In the genomic region with DNA sequence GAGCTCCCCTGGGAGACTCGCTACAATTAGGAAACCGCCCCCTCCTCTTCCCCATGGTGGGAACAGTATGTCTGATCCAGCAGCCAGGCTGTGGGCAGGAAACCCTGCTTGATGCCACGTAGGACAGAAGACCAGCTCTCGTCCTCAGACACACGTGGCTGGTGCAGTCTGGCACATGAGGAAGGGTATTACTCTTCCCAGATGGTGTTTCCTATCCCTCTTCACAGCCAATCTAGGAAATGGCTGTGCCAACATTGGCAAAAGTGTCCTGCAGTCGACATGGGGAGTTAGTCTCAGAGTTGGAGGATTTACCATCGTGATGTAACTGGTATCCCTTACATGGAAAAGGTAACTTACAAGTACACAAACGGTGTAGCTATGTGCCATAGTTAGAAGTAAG, we compare ENCODE assay signal across 23 cellular contexts.
"Had no signal": no experiment of that assay in that cellular context is flagged by ENCODE, and none has a peak within 500 bp of the region (broad histone marks: within the 10 kb centered on the region; RNA-seq: fewer than 3 reads in every experiment).

No MANE protein-coding gene starts in this region.

- ATAC-seq: activated CD8-positive, alpha-beta T cell treated with anti-CD3 and anti-CD28 coated beads, Interleukin-2, amount 10 ng/mL, durations not matched to agents 7 days and 5 days; activated T-cell treated with anti-CD3 and anti-CD28 coated beads, Interleukin-2, amount 50 U/mL, for 4 hours; effector memory CD8-positive, alpha-beta T cell; left ventricle myocardium superior; mucosa of descending colon; right cardiac atrium; stimulated activated naive CD8-positive, alpha-beta T cell treated with anti-CD3 and anti-CD28 coated beads, Interleukin-15, amount 100 ng/mL, for 72 hours had no signal

- H3K36me3 ChIP-seq: breast epithelium, esophagus squamous epithelium, prostate gland, thoracic aorta had no signal

- DNase-seq: activated B cell treated with CpG ODN at 0.5 μM for 24 hours; activated CD4-positive, alpha-beta T cell treated with anti-CD3 and anti-CD28 coated beads for 48 hours; activated CD8-positive, alpha-beta T cell treated with anti-CD3 and anti-CD28 coated beads, Interleukin-2, amount 10 ng/mL, durations not matched to agents 7 days and 5 days; activated naive CD4-positive, alpha-beta T cell treated with anti-CD3 and anti-CD28 coated beads for 36 hours; activated T-cell treated with anti-CD3 and anti-CD28 coated beads, Interleukin-2, amount 50 U/mL, for 4 hours; aorta; dermis blood vessel endothelial cell; effector memory CD8-positive, alpha-beta T cell; esophagus squamous epithelium; immature natural killer cell; kidney glomerular epithelial cell; left ventricle myocardium superior; mucosa of descending colon; naive B cell; right cardiac atrium; stimulated activated CD4-positive, alpha-beta T cell treated with anti-CD3 and anti-CD28 coated beads, Interleukin-4, amount 100 ng/mL, for 1 hour; stimulated activated naive CD8-positive, alpha-beta T cell treated with anti-CD3 and anti-CD28 coated beads, Interleukin-15, amount 100 ng/mL, for 72 hours; SW 1271; T-helper 2 cell had no signal

- H3K4me1 ChIP-seq: breast epithelium had no signal

- H3K4me2 ChIP-seq: smooth muscle cell had no signal

- H3K27me3 ChIP-seq: breast epithelium had no signal

- H3K4me3 ChIP-seq: breast epithelium, esophagus squamous epithelium, mucosa of descending colon, prostate gland, smooth muscle cell, thoracic aorta had no signal

- H3K27ac ChIP-seq: breast epithelium, esophagus squamous epithelium, prostate gland, thoracic aorta had no signal
